In genomic region chr4:104966349-104967033, GRCh38 we compare ENCODE assay signal across 8 cellular contexts.
DNase-seq lines count a peak whose midpoint lies in the region; ATAC-seq lines count a peak whose summit lies in the region.

No MANE protein-coding gene starts in this region.

- in situ Hi-C loops in T47D (cut with HindIII; ENCODE audit: low pct_unique_long_range_greater_than_20kb, low sequenced_read_pairs), result no loop called here

- intact Hi-C loops in sciatic nerve (cut with DNase I), result no loop called here

- peak; percentile 93 for ATAC-seq in GM18520 (IDR thresholded peaks at IDR 0.05; ENCODE audit: unreplicated experiment)
- ATAC-seq in GM21619 (IDR thresholded peaks at IDR 0.05; ENCODE audit: unreplicated experiment), result peak; percentile 98
- ATAC-seq in sciatic nerve, result peak; percentile 80

- DNase-seq in KG1 (lab: John Stamatoyannopoulos, UW), result peak; percentile 22
- DNase-seq in T47D (ENCODE audit: low read depth in 1 of 2, low spot score in 1 of 2), result peak; percentile 7 to 80
- no peak for DNase-seq in sciatic nerve (ENCODE audit: low spot score)
- DNase-seq in NCI-H774 (lab: John Stamatoyannopoulos, UW), result no peak
- no peak for DNase-seq in SK-N-DZ (ENCODE audit: low spot score)
- DNase-seq in hepatic stellate cell (ENCODE audit: low spot score), result no peak

Comparison
In these comparisons a context has a peak if more than half of its experiments do, and no peak if none do; other contexts are left out.
1. DNase-seq: peak in KG1 (single experiment) and T47D (2 of 2); none in sciatic nerve (single experiment), NCI-H774 (single experiment), SK-N-DZ (single experiment) and hepatic stellate cell (single experiment).
2. Peak in every context shown above with its lines, with median percentiles within 50 percentile points of each other: ATAC-seq.